ENCODE assay signal across 8 cellular contexts in genomic region chr10:129964611-129965417, GRCh38. TPM values are rescaled to one million over a fixed set of nuclear protein-coding genes. Genes with fewer than 3 reads are reported as not detected.
DNase-seq lines count a peak whose midpoint lies in the region; ATAC-seq and TF ChIP-seq lines count a peak whose summit lies in the region.

No MANE protein-coding gene starts in this region.

- ATAC-seq in Right ventricle myocardium superior (ENCODE audit: poor library complexity) (no peak), HG03025 (IDR thresholded peaks at IDR 0.05; ENCODE audit: low FRiP score, unreplicated experiment) (no peak)

- H4K20me1 ChIP-seq in mammary epithelial cell (ENCODE audit: insufficient read depth, low read length), result no peaks in the 10 kb centered on the region

- no TSS peak for BruUV-seq in mammary epithelial cell (replicated peaks; lab: Mats Ljungman, UMichigan)

- H3K36me3 ChIP-seq in mammary epithelial cell (ENCODE audit: insufficient read depth, low read length), result no peaks in the 10 kb centered on the region
- H3K36me3 ChIP-seq in mesodermal cell (ENCODE audit: control insufficient read depth, insufficient read depth, low read length), result no peaks in the 10 kb centered on the region
- no peaks in the 10 kb centered on the region for H3K36me3 ChIP-seq in urinary bladder (ENCODE audit: insufficient read depth)
- H3K36me3 ChIP-seq in uterus, result no peaks in the 10 kb centered on the region

- CTCF ChIA-PET in mammary epithelial cell (lab: Charles Lee; ENCODE audit: low non-redundant PET), result no interaction called here

- peak; percentile 53 for DNase-seq in Right ventricle myocardium superior
- no peak for DNase-seq in cardiac septum (ENCODE audit: low spot score)
- DNase-seq in mammary epithelial cell, result no peak
- DNase-seq in uterus, result no peak
- no peak for DNase-seq in central memory CD4-positive, alpha-beta T cell

- H3K9me3 ChIP-seq in mammary epithelial cell (replicated peaks; ENCODE audit: insufficient read depth, low read length) (peaks cover 3% of the 10 kb centered on the region), mesodermal cell (ENCODE audit: control insufficient read depth, low read length) (no peaks in the 10 kb centered on the region), uterus (no peaks in the 10 kb centered on the region)

- H3K4me3 ChIP-seq in mammary epithelial cell (replicated peaks in 1 of 3; ENCODE audit: insufficient read depth in 1 of 3, low read depth in 2 of 3, low read length in 3 of 3) (no peak overlapping the region), mesodermal cell (ENCODE audit: extremely low read depth, insufficient read depth, low read length, poor library complexity, severe bottlenecking) (peak overlapping the region; percentile 14), urinary bladder (ENCODE audit: low read depth, low read length) (peak overlapping the region; percentile 52), uterus (peak overlapping the region in 1 of 2 donors; percentile 20)

- H3K27me3 ChIP-seq in mammary epithelial cell (ENCODE audit: insufficient read depth, low read length), result peaks cover 69% of the 10 kb centered on the region
- H3K27me3 ChIP-seq in uterus, result peaks cover 50 to 79% of the 10 kb centered on the region in 2 donors

- H3K27ac ChIP-seq in mammary epithelial cell (ENCODE audit: insufficient read depth, low read depth, low read length) (no peak overlapping the region), mesodermal cell (ENCODE audit: low read depth, low read length, severe bottlenecking) (no peak overlapping the region), urinary bladder (ENCODE audit: low read depth) (no peak overlapping the region), uterus (no peak overlapping the region)

- dilution Hi-C loops in mammary epithelial cell (cut with HindIII; ENCODE audit: low sequenced_read_pairs), result no loop called here

- H2AFZ ChIP-seq in mammary epithelial cell (ENCODE audit: low read depth, low read length), result no peak overlapping the region

- TF ChIP-seq POLR2A in uterus (IDR thresholded peaks at IDR 0.05), result no peak

- H3K9ac ChIP-seq in mammary epithelial cell (ENCODE audit: insufficient read depth, low read length), result no peak overlapping the region

- peak overlapping the region; percentile 21 for H3K4me2 ChIP-seq in mammary epithelial cell (ENCODE audit: insufficient read depth, low read depth, low read length)

- in situ Hi-C loops in mammary epithelial cell (cut with MboI; ENCODE audit: low sequenced_read_pairs in 2 of 2), result no loop called here

- no peaks in the 10 kb centered on the region for H3K79me2 ChIP-seq in mammary epithelial cell (ENCODE audit: insufficient read depth, low read length)

- WGBS in mammary epithelial cell (ENCODE audit: low coverage, missing lambda C conversion rate), result 18% methylated on average over 10 of the region's 81 CpGs
- WGBS in mesodermal cell (ENCODE audit: insufficient coverage in 2 of 2), 2 experiments, result 1% methylated on average over 70 to 80 of the region's 81 CpGs
- WGBS in urinary bladder, result 5% methylated on average over 81 of the region's 81 CpGs

- intact Hi-C loops in Right ventricle myocardium superior (cut with DNase I) (loop anchor here (5.0 kb wide), 1 partner anchor 73 kb away; no protein-coding TSS in a partner anchor), cardiac septum (cut with DNase I) (loop anchor here (5.0 kb wide), 2 partner anchors 73 to 113 kb away; no protein-coding TSS in a partner anchor), mammary epithelial cell (cut with micrococcal nuclease) (loop anchor here (5.0 kb wide), 1 partner anchor 933 kb away; no protein-coding TSS in a partner anchor), uterus (cut with DNase I; ENCODE audit: low total_unique reads) (no loop called here)

- TF ChIP-seq CTCF in mammary epithelial cell (conservative IDR thresholded peaks at IDR 0.05 in 1 of 2, IDR thresholded peaks at IDR 0.05 in 1 of 2; ENCODE audit: extremely low read depth in 1 of 2, insufficient read depth in 1 of 2, low read depth in 1 of 2, low read length in 2 of 2) (no peak), uterus (IDR thresholded peaks at IDR 0.05) (no peak)

- H3K4me1 ChIP-seq in mammary epithelial cell (ENCODE audit: insufficient read depth, low read length) (peaks cover 8% of the 10 kb centered on the region), mesodermal cell (ENCODE audit: control insufficient read depth, insufficient read depth, low read length, poor library complexity, severe bottlenecking) (peaks cover 24% of the 10 kb centered on the region), urinary bladder (ENCODE audit: insufficient read depth) (peaks cover 2% of the 10 kb centered on the region), uterus (peaks cover 0 to 14% of the 10 kb centered on the region in 2 donors)

RNA-seq across cellular contexts. Expression of gene EBF3, which starts 0.7 kb away (rescaled TPM):
- total RNA-seq in Right ventricle myocardium superior, result 6.2 TPM
- total RNA-seq in cardiac septum, result 5.8 TPM
- under 1 TPM; under 0.01 to 0.54 TPM for total RNA-seq in mammary epithelial cell
- polyA plus RNA-seq in mammary epithelial cell, result not detected
- not detected for polyA minus RNA-seq in mammary epithelial cell
- 5.8 TPM for polyA plus RNA-seq in mesodermal cell (2013, experiment 1 of 2)
- polyA plus RNA-seq in mesodermal cell (2013, experiment 2 of 2), result 4.6 TPM
- 29.4 TPM for total RNA-seq in urinary bladder
- polyA plus RNA-seq in urinary bladder, result 5.1 TPM
- total RNA-seq in uterus, result 10 to 100 TPM in 1 of 4 donors, 1 to 10 TPM in 2, under 1 TPM in 1; 0.77 to 10.7 (median 6.0) TPM

Comparison
In these comparisons a context has a peak if more than half of its experiments do, and no peak if none do; other contexts are left out.
1. H3K4me3 ChIP-seq: peak in mesodermal cell (single experiment) and urinary bladder (single experiment); none in mammary epithelial cell (0 of 3).